ENCODE assay signal across 31 cellular contexts in genomic region chr5:168420461-168420860, GRCh38.
"Had no signal": no experiment of that assay in that cellular context is flagged by ENCODE, and none has a peak within 500 bp of the region (broad histone marks: within the 10 kb centered on the region; RNA-seq: fewer than 3 reads in every experiment).

No MANE protein-coding gene starts in this region.

- H3K27ac ChIP-seq: ascending aorta, brain microvascular endothelial cell, coronary artery, dorsolateral prefrontal cortex, heart left ventricle had no signal

- H3K9me3 ChIP-seq: ascending aorta, heart left ventricle had no signal

- H3K27ac Mint-ChIP-seq: activated CD4-positive, alpha-beta memory T cell treated with anti-CD3 and anti-CD28 coated beads, Interleukin-2, amount 10 ng/mL, durations not matched to agents 7 days and 5 days; activated CD4-positive, alpha-beta T cell treated with anti-CD3 and anti-CD28 coated beads, Interleukin-2, amount 10 ng/mL, durations not matched to agents 7 days and 5 days; activated naive CD4-positive, alpha-beta T cell treated with anti-CD3 and anti-CD28 coated beads, Interleukin-2, amount 10 ng/mL, durations not matched to agents 7 days and 5 days; activated naive CD8-positive, alpha-beta T cell treated with anti-CD3 and anti-CD28 coated beads, Interleukin-2, amount 10 ng/mL, durations not matched to agents 7 days and 5 days; activated T-cell treated with anti-CD3 and anti-CD28 coated beads, Interleukin-2, amount 50 U/mL, for 24 hours; activated T-cell treated with anti-CD3 and anti-CD28 coated beads, Interleukin-2, amount 50 U/mL, for 72 hours; dendritic cell treated with granulocyte-macrophage colony-stimulating factor and Interleukin-4, amounts not matched to agents 40 ng/mL and 50 ng/mL, for 4 days; endodermal cell; T-helper 17 cell; T-helper 2 cell treated with Interferon-gamma antibody and Interleukin-4, amounts not matched to agents 5 μg/mL and 100 μg/mL, for 36 hours; WTC11 had no signal

- H3K27me3 Mint-ChIP-seq: activated CD4-positive, alpha-beta memory T cell treated with anti-CD3 and anti-CD28 coated beads, Interleukin-2, amount 10 ng/mL, durations not matched to agents 7 days and 5 days; activated T-cell treated with anti-CD3 and anti-CD28 coated beads, Interleukin-2, amount 50 U/mL, for 24 hours; central memory CD8-positive, alpha-beta T cell; dendritic cell treated with granulocyte-macrophage colony-stimulating factor and Interleukin-4, amounts not matched to agents 40 ng/mL and 50 ng/mL, for 4 days; T-helper 17 cell had no signal

- H3K36me3 ChIP-seq: ascending aorta, brain microvascular endothelial cell, heart left ventricle had no signal

- DNase-seq: activated CD4-positive, alpha-beta memory T cell treated with anti-CD3 and anti-CD28 coated beads, Interleukin-2, amount 10 ng/mL, durations not matched to agents 7 days and 5 days; activated CD4-positive, alpha-beta T cell treated with anti-CD3 and anti-CD28 coated beads for 1 hour; activated CD4-positive, alpha-beta T cell treated with anti-CD3 and anti-CD28 coated beads for 4 hours; activated CD4-positive, alpha-beta T cell treated with anti-CD3 and anti-CD28 coated beads, Interleukin-2, amount 10 ng/mL, durations not matched to agents 7 days and 5 days; activated CD4-positive, alpha-beta T cell treated with anti-CD3 and anti-CD28 coated beads, Interleukin-2, amount 50 U/mL, for 4 hours; activated CD8-positive, alpha-beta memory T cell treated with anti-CD3 and anti-CD28 coated beads, Interleukin-2, amount 50 U/mL, for 48 hours; activated gamma-delta T cell; activated naive CD4-positive, alpha-beta T cell; activated naive CD4-positive, alpha-beta T cell treated with anti-CD3 and anti-CD28 coated beads, Interleukin-2, amount 10 ng/mL, durations not matched to agents 7 days and 5 days; activated naive CD8-positive, alpha-beta T cell treated with anti-CD3 and anti-CD28 coated beads, Interleukin-2, amount 10 ng/mL, durations not matched to agents 7 days and 5 days; activated T-cell treated with anti-CD3 and anti-CD28 coated beads for 4 hours; activated T-cell treated with anti-CD3 and anti-CD28 coated beads, Interleukin-2, amount 50 U/mL, for 24 hours; activated T-cell treated with anti-CD3 and anti-CD28 coated beads, Interleukin-2, amount 50 U/mL, for 72 hours; brain microvascular endothelial cell; dorsolateral prefrontal cortex; effector memory CD4-positive, alpha-beta T cell; endodermal cell; foreskin fibroblast; glutamatergic neuron; heart left ventricle; T-helper 1 cell; T-helper 17 cell; T1000 had no signal

- H3K4me1 ChIP-seq: ascending aorta had no signal

- ATAC-seq: activated naive CD4-positive, alpha-beta T cell treated with anti-CD3 and anti-CD28 coated beads, Interleukin-2, amount 50 U/mL, for 72 hours; activated T-cell treated with anti-CD3 and anti-CD28 coated beads, Interleukin-2, amount 50 U/mL, for 72 hours; esophagus mucosa; heart left ventricle; T-helper 17 cell; WTC11 had no signal

- H3K36me3 Mint-ChIP-seq: activated naive CD4-positive, alpha-beta T cell treated with anti-CD3 and anti-CD28 coated beads, Interleukin-2, amount 10 ng/mL, durations not matched to agents 7 days and 5 days; activated naive CD8-positive, alpha-beta T cell treated with anti-CD3 and anti-CD28 coated beads, Interleukin-2, amount 10 ng/mL, durations not matched to agents 7 days and 5 days had no signal

- H3K4me3 ChIP-seq: ascending aorta, coronary artery, dorsolateral prefrontal cortex, heart left ventricle had no signal

- H3K4me1 Mint-ChIP-seq: activated CD4-positive, alpha-beta memory T cell treated with anti-CD3 and anti-CD28 coated beads, Interleukin-2, amount 10 ng/mL, durations not matched to agents 7 days and 5 days; activated CD4-positive, alpha-beta T cell treated with anti-CD3 and anti-CD28 coated beads, Interleukin-2, amount 10 ng/mL, durations not matched to agents 7 days and 5 days; activated naive CD4-positive, alpha-beta T cell treated with anti-CD3 and anti-CD28 coated beads, Interleukin-2, amount 10 ng/mL, durations not matched to agents 7 days and 5 days; activated naive CD8-positive, alpha-beta T cell treated with anti-CD3 and anti-CD28 coated beads, Interleukin-2, amount 10 ng/mL, durations not matched to agents 7 days and 5 days; central memory CD8-positive, alpha-beta T cell; endodermal cell; WTC11 had no signal

- H3K9me3 Mint-ChIP-seq: activated CD4-positive, alpha-beta memory T cell treated with anti-CD3 and anti-CD28 coated beads, Interleukin-2, amount 10 ng/mL, durations not matched to agents 7 days and 5 days; activated CD4-positive, alpha-beta T cell treated with anti-CD3 and anti-CD28 coated beads, Interleukin-2, amount 10 ng/mL, durations not matched to agents 7 days and 5 days; activated naive CD4-positive, alpha-beta T cell treated with anti-CD3 and anti-CD28 coated beads, Interleukin-2, amount 10 ng/mL, durations not matched to agents 7 days and 5 days; activated naive CD4-positive, alpha-beta T cell treated with anti-CD3 and anti-CD28 coated beads, Interleukin-2, amount 50 U/mL, for 72 hours; activated naive CD8-positive, alpha-beta T cell treated with anti-CD3 and anti-CD28 coated beads, Interleukin-2, amount 10 ng/mL, durations not matched to agents 7 days and 5 days; activated T-cell treated with anti-CD3 and anti-CD28 coated beads, Interleukin-2, amount 50 U/mL, for 24 hours; activated T-cell treated with anti-CD3 and anti-CD28 coated beads, Interleukin-2, amount 50 U/mL, for 72 hours; central memory CD8-positive, alpha-beta T cell; dendritic cell treated with granulocyte-macrophage colony-stimulating factor and Interleukin-4, amounts not matched to agents 40 ng/mL and 50 ng/mL, for 4 days; endodermal cell; T-helper 2 cell treated with Interferon-gamma antibody and Interleukin-4, amounts not matched to agents 5 μg/mL and 100 μg/mL, for 36 hours; WTC11 had no signal

- H3K27me3 ChIP-seq: ascending aorta, brain microvascular endothelial cell, dorsolateral prefrontal cortex, heart left ventricle had no signal

- H3K4me3 Mint-ChIP-seq: activated CD4-positive, alpha-beta memory T cell treated with anti-CD3 and anti-CD28 coated beads, Interleukin-2, amount 10 ng/mL, durations not matched to agents 7 days and 5 days; activated CD4-positive, alpha-beta T cell treated with anti-CD3 and anti-CD28 coated beads, Interleukin-2, amount 10 ng/mL, durations not matched to agents 7 days and 5 days; activated naive CD4-positive, alpha-beta T cell treated with anti-CD3 and anti-CD28 coated beads, Interleukin-2, amount 10 ng/mL, durations not matched to agents 7 days and 5 days; activated naive CD8-positive, alpha-beta T cell treated with anti-CD3 and anti-CD28 coated beads, Interleukin-2, amount 10 ng/mL, durations not matched to agents 7 days and 5 days; activated T-cell treated with anti-CD3 and anti-CD28 coated beads, Interleukin-2, amount 50 U/mL, for 24 hours; activated T-cell treated with anti-CD3 and anti-CD28 coated beads, Interleukin-2, amount 50 U/mL, for 72 hours; central memory CD8-positive, alpha-beta T cell; dendritic cell treated with granulocyte-macrophage colony-stimulating factor and Interleukin-4, amounts not matched to agents 40 ng/mL and 50 ng/mL, for 4 days; endodermal cell; T-helper 17 cell; T-helper 2 cell treated with Interferon-gamma antibody and Interleukin-4, amounts not matched to agents 5 μg/mL and 100 μg/mL, for 36 hours; WTC11 had no signal
